ENCODE assay signal across 8 cellular contexts in genomic region chr7:80918909-80919721, GRCh38. TPM values are rescaled to one million over a fixed set of nuclear protein-coding genes. Genes with fewer than 3 reads are reported as not detected.
DNase-seq lines count a peak whose midpoint lies in the region; ATAC-seq and TF ChIP-seq lines count a peak whose summit lies in the region.

Gene SEMA3C, minus strand, starts transcription at chr7:80919051. Its CDS starts 2,270 bp downstream, at chr7:80916781.

- peak within 1 kb of the TSS; percentile 87 for H3K9ac ChIP-seq in PC-3 (ENCODE audit: low read length)
- H3K9ac ChIP-seq in mammary epithelial cell (ENCODE audit: insufficient read depth, low read length): peak within 1 kb of the TSS; percentile 98

- H3K79me2 ChIP-seq in PC-3 (ENCODE audit: low read length) (peaks cover 46% of the 10 kb centered on the region), mammary epithelial cell (ENCODE audit: insufficient read depth, low read length) (peaks cover 48% of the 10 kb centered on the region)

- H3K4me2 ChIP-seq in PC-3 (ENCODE audit: low read length): peak within 1 kb of the TSS; percentile 92
- peak within 1 kb of the TSS; percentile 75 for H3K4me2 ChIP-seq in mammary epithelial cell (ENCODE audit: insufficient read depth, low read depth, low read length)

- BruUV-seq in PC-3 (replicated peaks; lab: Mats Ljungman, UMichigan): TSS peak; percentile 82
- TSS peak; percentile 83 for BruUV-seq in mammary epithelial cell (replicated peaks; lab: Mats Ljungman, UMichigan)

- POLR2A ChIA-PET in PC-3 (lab: Charles Lee; ENCODE audit: unreplicated experiment): interaction anchor here (0.5 to 1.4 kb wide), 18 partner anchors 14 to 551 kb away, joined by 3 to 26 read pairs (median 4); no protein-coding TSS in a partner anchor

- WGBS in mammary epithelial cell (ENCODE audit: low coverage, missing lambda C conversion rate): 20% methylated on average over 15 of the region's 71 CpGs

- intact Hi-C loops in PC-3 (cut with micrococcal nuclease): loop anchor here (2.0 to 10.0 kb wide), 2 partner anchors 92 to 194 kb away; no protein-coding TSS in a partner anchor
- intact Hi-C loops in mammary epithelial cell (cut with micrococcal nuclease): loop anchor here (1.0 to 10.0 kb wide), 6 partner anchors 87 to 528 kb away; no protein-coding TSS in a partner anchor

- H3K9me3 ChIP-seq in PC-3 (ENCODE audit: low read length) (no peaks in the 10 kb centered on the region), mammary epithelial cell (replicated peaks; ENCODE audit: insufficient read depth, low read length) (no peaks in the 10 kb centered on the region), iPS-18c (ENCODE audit: control insufficient read depth, insufficient read depth, low read length) (no peaks in the 10 kb centered on the region)

- H3K36me3 ChIP-seq in PC-3 (ENCODE audit: low read depth, low read length) (peaks cover 16% of the 10 kb centered on the region), mammary epithelial cell (ENCODE audit: insufficient read depth, low read length) (peaks cover 7% of the 10 kb centered on the region)

- H2AFZ ChIP-seq in PC-3 (ENCODE audit: low read length): peak within 1 kb of the TSS; percentile 62
- H2AFZ ChIP-seq in mammary epithelial cell (ENCODE audit: low read depth, low read length): peak within 1 kb of the TSS; percentile 66

- peaks cover 9% of the 10 kb centered on the region for H3F3A ChIP-seq in PC-3 (ENCODE audit: low read length, unreplicated experiment)

- dilution Hi-C loops in mammary epithelial cell (cut with HindIII; ENCODE audit: low sequenced_read_pairs): loop anchor here (5.0 kb wide), 1 partner anchor 93 kb away; no protein-coding TSS in a partner anchor

- H3K27me3 ChIP-seq in PC-3 (ENCODE audit: low read length): no peaks in the 10 kb centered on the region
- H3K27me3 ChIP-seq in mammary epithelial cell (ENCODE audit: insufficient read depth, low read length): no peaks in the 10 kb centered on the region

- DNase-seq in HT1080 (ENCODE audit: low read depth) (peak; percentile 93), PC-3 (peak; percentile 95), mammary epithelial cell (peak; percentile 97), retinal pigment epithelial cell (ENCODE audit: low read depth) (peak; percentile 87)

- H3K4me3 ChIP-seq in PC-3 (ENCODE audit: low read length) (peak within 1 kb of the TSS; percentile 96), mammary epithelial cell (replicated peaks in 1 of 3; ENCODE audit: insufficient read depth in 1 of 3, low read depth in 2 of 3, low read length in 3 of 3) (peak within 1 kb of the TSS; percentile 63 to 99 (median 99)), iPS-18c (ENCODE audit: insufficient read depth, low read depth, low read length) (peak within 1 kb of the TSS; percentile 64), retinal pigment epithelial cell (ENCODE audit: low read length) (peak within 1 kb of the TSS; percentile 95)

- TF ChIP-seq CTCF in C4-2B (conservative IDR thresholded peaks at IDR 0.05): no peak
- TF ChIP-seq CTCF in PC-3 (conservative IDR thresholded peaks at IDR 0.05; ENCODE audit: low read depth, low read length): no peak
- TF ChIP-seq CTCF in mammary epithelial cell (conservative IDR thresholded peaks at IDR 0.05 in 1 of 2, IDR thresholded peaks at IDR 0.05 in 1 of 2; ENCODE audit: extremely low read depth in 1 of 2, insufficient read depth in 1 of 2, low read depth in 1 of 2, low read length in 2 of 2): peak in 1 of 2 donors; percentile 34
- peak; percentile 10 for TF ChIP-seq CTCF in retinal pigment epithelial cell (conservative IDR thresholded peaks at IDR 0.05; ENCODE audit: low read depth, low read length)

- H3K4me1 ChIP-seq in PC-3 (ENCODE audit: insufficient read depth, low read length): peaks cover 71% of the 10 kb centered on the region
- peaks cover 34% of the 10 kb centered on the region for H3K4me1 ChIP-seq in mammary epithelial cell (ENCODE audit: insufficient read depth, low read length)

- H3K9me2 ChIP-seq in PC-3 (replicated peaks; ENCODE audit: low read length): no peaks in the 10 kb centered on the region

- ATAC-seq in GM19328 (IDR thresholded peaks at IDR 0.05; ENCODE audit: unreplicated experiment): peak; percentile 61
- peak; percentile 73 for ATAC-seq in PC-3
- no peak for ATAC-seq in HG02623 (IDR thresholded peaks at IDR 0.05; ENCODE audit: unreplicated experiment)

- H4K20me1 ChIP-seq in PC-3 (ENCODE audit: low read length) (peaks cover 7% of the 10 kb centered on the region; the same call in 1 of the 2 replicates), mammary epithelial cell (ENCODE audit: insufficient read depth, low read length) (no peaks in the 10 kb centered on the region)

- CTCF ChIA-PET in PC-3 (lab: Charles Lee): interaction anchor here (0.6 to 2.7 kb wide), 8 partner anchors 29 to 551 kb away, joined by 3 to 12 read pairs (median 5); no protein-coding TSS in a partner anchor
- CTCF ChIA-PET in mammary epithelial cell (lab: Charles Lee; ENCODE audit: low non-redundant PET): interaction anchor here (0.6 to 0.7 kb wide), 3 partner anchors 94 to 381 kb away, joined by 4 to 13 read pairs (median 6); no protein-coding TSS in a partner anchor

- in situ Hi-C loops in mammary epithelial cell (cut with MboI; ENCODE audit: low sequenced_read_pairs in 2 of 2): loop anchor here (5.0 to 10.0 kb wide), 3 partner anchors 153 to 538 kb away; no protein-coding TSS in a partner anchor

- H3K27ac ChIP-seq in C4-2B (peak within 1 kb of the TSS; percentile 58), PC-3 (ENCODE audit: low read length) (peak within 1 kb of the TSS; percentile 98), mammary epithelial cell (ENCODE audit: insufficient read depth, low read depth, low read length) (peak within 1 kb of the TSS; percentile 97)

RNA-seq across cellular contexts. Expression of gene SEMA3C, which starts in this region (rescaled TPM):
- total RNA-seq in HT1080 (2014; rRNA removed; shearing (Covaris generic)): 33.7 and 41.7 TPM in 2 replicates
- polyA plus RNA-seq in HT1080 (2015; cell fraction: cytosol; rRNA removed): 10.5 and 14.2 TPM in 2 replicates
- 59.0 and 66.7 TPM in 2 replicates for polyA plus RNA-seq in HT1080 (2015; cell fraction: nucleus; rRNA removed)
- total RNA-seq in PC-3 (2014; rRNA removed) (27.4 and 28.0 TPM in 2 replicates), mammary epithelial cell (100 to 1,000 TPM; 312 to 708 TPM)
- polyA plus RNA-seq in mammary epithelial cell: 140 TPM
- polyA minus RNA-seq in mammary epithelial cell: 473 TPM
